In genomic region chr1:238621405-238621804, GRCh38 we compare ENCODE assay signal across 1 cellular context.
TF ChIP-seq lines count a peak whose summit lies in the region.

No MANE protein-coding gene starts in this region.

TF ChIP-seq in IMR-90, 13 proteins besides CTCF, POLR2A, EP300 and RAD21 (continued from another document):
- TF ChIP-seq MAFK (IDR thresholded peaks at IDR 0.05; ENCODE audit: low read depth, low read length) (no peak), CEBPB (IDR thresholded peaks at IDR 0.05; ENCODE audit: low read depth, low read length) (no peak), FOS (IDR thresholded peaks at IDR 0.05; ENCODE audit: low read depth, low read length) (no peak), ELK1 (IDR thresholded peaks at IDR 0.05; ENCODE audit: borderline replicate concordance, low read depth, low read length) (no peak), CHD1 (IDR thresholded peaks at IDR 0.05; ENCODE audit: low read depth, low read length) (no peak), NFE2L2 (IDR thresholded peaks at IDR 0.05; ENCODE audit: low read depth, low read length) (no peak), RCOR1 (IDR thresholded peaks at IDR 0.05; ENCODE audit: insufficient replicate concordance, low read length) (no peak)
